Comparison of ENCODE assay signal across 2 cellular contexts in the genomic region with DNA sequence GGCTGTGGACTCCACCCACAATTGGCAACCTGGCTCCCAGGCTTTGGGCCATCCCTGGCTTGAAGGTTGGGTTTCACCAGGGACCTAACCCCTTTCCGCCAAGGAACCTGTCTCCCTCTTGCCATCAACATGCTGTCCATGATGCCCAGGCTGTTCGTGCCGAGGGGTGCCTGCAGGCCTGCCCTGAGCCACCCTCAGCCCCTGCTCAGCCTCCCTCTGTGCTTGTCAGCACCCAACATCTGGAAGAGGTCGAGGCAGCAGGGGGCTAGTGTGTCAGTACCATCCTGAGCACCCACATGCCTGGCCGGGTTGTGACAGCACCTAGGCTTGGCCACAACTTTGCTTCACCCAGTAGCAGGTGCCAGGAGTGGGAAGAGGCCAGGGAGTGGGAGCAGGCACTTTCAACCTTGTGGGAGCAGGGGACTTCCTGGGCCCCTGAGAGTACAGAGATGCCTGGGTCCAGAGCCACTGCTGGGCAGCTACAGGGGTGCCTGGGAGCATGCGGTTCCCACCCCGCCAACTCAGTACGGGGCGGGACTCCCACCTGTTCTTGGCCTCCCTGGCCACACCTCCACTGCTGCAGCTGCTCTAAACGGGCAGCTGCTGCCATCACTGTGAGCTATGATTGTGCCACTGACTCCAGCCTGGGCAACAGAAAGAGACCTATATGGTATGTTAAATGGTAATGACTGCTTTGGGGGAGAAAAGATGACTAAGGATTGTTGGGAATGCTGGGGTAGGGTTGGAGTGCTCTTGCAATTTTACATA.
TF ChIP-seq lines count a peak whose summit lies in the region.

No MANE protein-coding gene starts in this region.

TF ChIP-seq in IMR-90, 13 proteins besides CTCF, POLR2A, EP300 and RAD21:
- TF ChIP-seq MAZ (IDR thresholded peaks at IDR 0.05; ENCODE audit: borderline replicate concordance, low read depth, low read length) (no peak), SMC3 (IDR thresholded peaks at IDR 0.05; ENCODE audit: low read depth, low read length) (no peak), FOS (IDR thresholded peaks at IDR 0.05; ENCODE audit: low read depth, low read length) (no peak), RFX5 (IDR thresholded peaks at IDR 0.05; ENCODE audit: low read depth, low read length) (no peak), BHLHE40 (IDR thresholded peaks at IDR 0.05; ENCODE audit: low read depth, low read length) (no peak), MAFK (IDR thresholded peaks at IDR 0.05; ENCODE audit: low read depth, low read length) (no peak), CHD1 (IDR thresholded peaks at IDR 0.05; ENCODE audit: low read depth, low read length) (no peak), CEBPB (IDR thresholded peaks at IDR 0.05; ENCODE audit: low read depth, low read length) (no peak), MXI1 (IDR thresholded peaks at IDR 0.05; ENCODE audit: borderline replicate concordance, low read depth, low read length) (no peak), ELK1 (IDR thresholded peaks at IDR 0.05; ENCODE audit: borderline replicate concordance, low read depth, low read length) (no peak), RCOR1 (IDR thresholded peaks at IDR 0.05; ENCODE audit: insufficient replicate concordance, low read length) (no peak), NFE2L2 (IDR thresholded peaks at IDR 0.05; ENCODE audit: low read depth, low read length) (no peak)
- TF ChIP-seq, protein P1, sequence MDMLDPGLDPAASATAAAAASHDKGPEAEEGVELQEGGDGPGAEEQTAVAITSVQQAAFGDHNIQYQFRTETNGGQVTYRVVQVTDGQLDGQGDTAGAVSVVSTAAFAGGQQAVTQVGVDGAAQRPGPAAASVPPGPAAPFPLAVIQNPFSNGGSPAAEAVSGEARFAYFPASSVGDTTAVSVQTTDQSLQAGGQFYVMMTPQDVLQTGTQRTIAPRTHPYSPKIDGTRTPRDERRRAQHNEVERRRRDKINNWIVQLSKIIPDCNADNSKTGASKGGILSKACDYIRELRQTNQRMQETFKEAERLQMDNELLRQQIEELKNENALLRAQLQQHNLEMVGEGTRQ (IDR thresholded peaks at IDR 0.05; ENCODE audit: low read depth, low read length): no peak

TF ChIP-seq in H1, 55 proteins besides CTCF, POLR2A, EP300 and RAD21:
- TF ChIP-seq CHD2 (IDR thresholded peaks at IDR 0.05; ENCODE audit: low read length) (no peak), SP4 (IDR thresholded peaks at IDR 0.05; ENCODE audit: low read length) (no peak), CEBPB (IDR thresholded peaks at IDR 0.05; ENCODE audit: low read depth, low read length) (no peak), PHF8 (conservative IDR thresholded peaks at IDR 0.05; ENCODE audit: low read depth, low read length) (no peak), SIRT6 (IDR thresholded peaks at IDR 0.05; ENCODE audit: low read length) (no peak), KDM4A (IDR thresholded peaks at IDR 0.05; ENCODE audit: low read depth, low read length, severe bottlenecking) (no peak), GTF2F1 (IDR thresholded peaks at IDR 0.05; ENCODE audit: borderline replicate concordance, low read depth, low read length) (no peak), TCF12 (IDR thresholded peaks at IDR 0.05; ENCODE audit: low read depth, low read length) (no peak), KDM5A (IDR thresholded peaks at IDR 0.05; ENCODE audit: low read length) (no peak), SRF (IDR thresholded peaks at IDR 0.05; ENCODE audit: low read depth, low read length) (no peak), JUN (IDR thresholded peaks at IDR 0.05; ENCODE audit: low read depth, low read length) (no peak)
- TF ChIP-seq, protein P1 (IDR thresholded peaks at IDR 0.05; ENCODE audit: low read length): no peak
